In genomic region chr10:131053192-131053591, GRCh38 we compare ENCODE assay signal across 27 cellular contexts.
"Had no signal": no experiment of that assay in that cellular context is flagged by ENCODE, and none has a peak within 500 bp of the region (broad histone marks: within the 10 kb centered on the region; RNA-seq: fewer than 3 reads in every experiment).

No MANE protein-coding gene starts in this region.

- H3K27me3 ChIP-seq: testis, thyroid gland, tibial artery, tibial nerve, transverse colon, upper lobe of left lung, uterus, vagina had no signal

- H3K36me3 ChIP-seq: stomach, suprapubic skin, thoracic aorta, thyroid gland, tibial artery, tibial nerve, transverse colon, upper lobe of left lung, upper lobe of right lung, uterus, vagina had no signal

- H3K9me3 ChIP-seq: suprapubic skin, testis, thoracic aorta, thyroid gland, transverse colon, upper lobe of left lung, upper lobe of right lung, uterus, vagina had no signal

- FAIRE-seq: urothelium cell line had no signal

- H3K4me1 ChIP-seq: stomach, suprapubic skin, testis, tibial artery, tibial nerve, transverse colon, upper lobe of left lung, upper lobe of right lung, uterus, vagina had no signal

- H3K4me3 ChIP-seq: stomach, suprapubic skin, testis, thoracic aorta, thyroid gland, tibial artery, tibial nerve, transverse colon, upper lobe of left lung, upper lobe of right lung, uterus, vagina had no signal

- ATAC-seq: stimulated activated effector memory CD8-positive, alpha-beta T cell treated with anti-CD3 and anti-CD28 coated beads, Interleukin-12 subunit alpha, Interleukin-12 subunit beta, amount 100 ng/mL, for 72 hours; stimulated activated memory B cell treated with anti-CD40 and anti-IgM and Interleukin-4, amounts not matched to agents 10 μg/mL and 1 μg/mL and 100 μg/mL, for 72 hours; stimulated activated naive B cell treated with anti-CD40 and anti-IgM and Interleukin-4, amounts not matched to agents 10 μg/mL and 1 μg/mL and 100 μg/mL, for 72 hours; stimulated activated naive CD8-positive, alpha-beta T cell treated with anti-CD3 and anti-CD28 coated beads, Interleukin-15, amount 100 ng/mL, for 72 hours; stimulated activated naive CD8-positive, alpha-beta T cell treated with anti-CD3 and anti-CD28 coated beads, Interleukin-15, Interleukin-2, amounts not matched to agents 100 U/mL and 50 U/mL, for 24 hours; upper lobe of right lung had no signal

- DNase-seq: stimulated activated CD4-positive, alpha-beta T cell treated with anti-CD3 and anti-CD28 coated beads, Interleukin-2, amount 100 ng/mL, for 48 hours; stimulated activated CD4-positive, alpha-beta T cell treated with anti-CD3 and anti-CD28 coated beads, Interleukin-4, amount 100 ng/mL, for 1 hour; stimulated activated CD4-positive, alpha-beta T cell treated with anti-CD3 and anti-CD28 coated beads, Interleukin-4, amount 100 ng/mL, for 24 hours; stimulated activated CD4-positive, alpha-beta T cell treated with anti-CD3 and anti-CD28 coated beads, Interleukin-4, amount 100 ng/mL, for 4 hours; stimulated activated CD8-positive, alpha-beta memory T cell treated with anti-CD3 and anti-CD28 coated beads, Interleukin-4, amount 100 ng/mL, for 48 hours; stimulated activated naive B cell treated with anti-CD40 and anti-IgM and Interleukin-4, amounts not matched to agents 10 μg/mL and 1 μg/mL and 100 μg/mL, for 72 hours; stimulated activated naive CD4-positive, alpha-beta T cell; stimulated activated naive CD4-positive, alpha-beta T cell treated with Interleukin-2 at 50 U/mL for 16 hours; stimulated activated naive CD8-positive, alpha-beta T cell treated with anti-CD3 and anti-CD28 coated beads, Interleukin-15, amount 100 ng/mL, for 72 hours; stimulated activated naive CD8-positive, alpha-beta T cell treated with anti-CD3 and anti-CD28 coated beads, Interleukin-15, Interleukin-2, amounts not matched to agents 100 U/mL and 50 U/mL, for 24 hours; stomach; substantia nigra; testis; thyroid gland; tibial artery; transverse colon; trophoblast cell; upper lobe of left lung; upper lobe of right lung; uterus had no signal

- H3K27ac ChIP-seq: stomach, suprapubic skin, testis, thoracic aorta, thyroid gland, tibial artery, tibial nerve, transverse colon, upper lobe of left lung, upper lobe of right lung, uterus, vagina had no signal
